1 cellular context compared by ENCODE assay signal in the genomic region with DNA sequence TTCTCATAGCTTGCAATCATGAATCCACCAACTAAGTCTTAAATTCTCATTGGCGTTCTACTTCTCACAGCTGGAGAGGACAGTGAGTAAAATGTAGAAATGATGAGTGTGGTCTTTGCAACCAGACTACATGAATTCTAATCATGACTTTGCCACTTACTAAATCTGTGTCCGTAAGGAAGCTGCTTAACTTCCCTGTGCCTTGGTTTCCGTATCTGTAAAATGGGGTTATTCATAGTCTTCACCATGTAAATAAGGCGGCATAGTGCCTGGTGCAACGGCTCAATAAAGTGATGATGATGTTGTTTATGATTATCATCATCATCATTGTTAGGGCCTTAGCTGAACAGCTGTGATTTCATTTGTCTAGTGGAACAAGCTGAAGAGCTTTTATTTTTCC.
TF ChIP-seq lines count a peak whose summit lies in the region.

No MANE protein-coding gene starts in this region.

TF ChIP-seq in HepG2, 621 proteins besides CTCF, POLR2A, EP300 and RAD21:
- TF ChIP-seq ZNF629 (CRISPR knock-in tag; conservative IDR thresholded peaks at IDR 0.05) (peak; percentile 54), POGK (CRISPR knock-in tag; conservative IDR thresholded peaks at IDR 0.05) (no peak)
TF ChIP-seq in HepG2: peak in this region for 1.
